ENCODE assay signal across 17 cellular contexts in genomic region chr1:182569939-182570610, GRCh38.
"Had no signal": no experiment of that assay in that cellular context is flagged by ENCODE, and none has a peak within 500 bp of the region (broad histone marks: within the 10 kb centered on the region; RNA-seq: fewer than 3 reads in every experiment).

No MANE protein-coding gene starts in this region.

- H3K27me3 ChIP-seq: ascending aorta, dorsolateral prefrontal cortex, pancreas, stomach had no signal

- H3K9me3 Mint-ChIP-seq: activated naive CD4-positive, alpha-beta T cell treated with anti-CD3 and anti-CD28 coated beads, Interleukin-2, amount 10 ng/mL, durations not matched to agents 7 days and 5 days; activated T-helper 17 cell treated with anti-CD3 and anti-CD28 coated beads, Interleukin-2, amount 50 U/mL, for 72 hours; naive thymus-derived CD8-positive, alpha-beta T cell had no signal

- H3K36me3 Mint-ChIP-seq: activated naive CD4-positive, alpha-beta T cell treated with anti-CD3 and anti-CD28 coated beads, Interleukin-2, amount 10 ng/mL, durations not matched to agents 7 days and 5 days had no signal

- ATAC-seq: activated T-helper 17 cell treated with anti-CD3 and anti-CD28 coated beads, Interleukin-2, amount 50 U/mL, for 72 hours; left lobe of liver; naive thymus-derived CD8-positive, alpha-beta T cell; sciatic nerve had no signal

- H3K4me1 Mint-ChIP-seq: activated naive CD4-positive, alpha-beta T cell treated with anti-CD3 and anti-CD28 coated beads, Interleukin-2, amount 10 ng/mL, durations not matched to agents 7 days and 5 days; activated T-helper 17 cell treated with anti-CD3 and anti-CD28 coated beads, Interleukin-2, amount 50 U/mL, for 72 hours; endodermal cell had no signal

- H3K27ac ChIP-seq: ascending aorta, dorsolateral prefrontal cortex, pancreas, stomach, thoracic aorta had no signal

- H3K4me3 ChIP-seq: ascending aorta, dorsolateral prefrontal cortex, pancreas, stomach, thoracic aorta had no signal

- H3K4me1 ChIP-seq: ascending aorta, pancreas, stomach had no signal

- H3K9me3 ChIP-seq: ascending aorta, pancreas, stomach, thoracic aorta had no signal

- H3K27ac Mint-ChIP-seq: activated naive CD4-positive, alpha-beta T cell treated with anti-CD3 and anti-CD28 coated beads, Interleukin-2, amount 10 ng/mL, durations not matched to agents 7 days and 5 days; activated T-helper 17 cell treated with anti-CD3 and anti-CD28 coated beads, Interleukin-2, amount 50 U/mL, for 72 hours; endodermal cell; naive thymus-derived CD8-positive, alpha-beta T cell had no signal

- H3K4me3 Mint-ChIP-seq: activated naive CD4-positive, alpha-beta T cell treated with anti-CD3 and anti-CD28 coated beads, Interleukin-2, amount 10 ng/mL, durations not matched to agents 7 days and 5 days; activated T-helper 17 cell treated with anti-CD3 and anti-CD28 coated beads, Interleukin-2, amount 50 U/mL, for 72 hours; endodermal cell; naive thymus-derived CD8-positive, alpha-beta T cell had no signal

- DNase-seq: activated CD4-positive, alpha-beta T cell treated with anti-CD3 and anti-CD28 coated beads for 1 hour; activated CD4-positive, alpha-beta T cell treated with anti-CD3 and anti-CD28 coated beads, Interleukin-2, amount 50 U/mL, for 48 hours; activated naive CD4-positive, alpha-beta T cell treated with anti-CD3 and anti-CD28 coated beads, Interleukin-2, amount 10 ng/mL, durations not matched to agents 7 days and 5 days; dorsolateral prefrontal cortex; endodermal cell; erythroblast; islet precursor cell; mammary epithelial cell; naive thymus-derived CD8-positive, alpha-beta T cell; pancreas; stomach; T-helper 9 cell had no signal

- H3K27me3 Mint-ChIP-seq: activated naive CD4-positive, alpha-beta T cell treated with anti-CD3 and anti-CD28 coated beads, Interleukin-2, amount 10 ng/mL, durations not matched to agents 7 days and 5 days; activated T-helper 17 cell treated with anti-CD3 and anti-CD28 coated beads, Interleukin-2, amount 50 U/mL, for 72 hours had no signal
